Comparison of ENCODE assay signal across 12 cellular contexts in genomic region chr14:64217318-64217717, GRCh38.
A peak's percentile ranks its signal among the peaks of the same experiment; 100 is the strongest.
DNase-seq lines count a peak whose midpoint lies in the region; ATAC-seq and TF ChIP-seq lines count a peak whose summit lies in the region.
"Had no signal": no experiment of that assay in that cellular context is flagged by ENCODE, and none has a peak within 500 bp of the region (broad histone marks: within the 10 kb centered on the region; RNA-seq: fewer than 3 reads in every experiment).

No MANE protein-coding gene starts in this region.

- ATAC-seq in GM19035 (IDR thresholded peaks at IDR 0.05; ENCODE audit: unreplicated experiment) = peak; percentile 62
- peak; percentile 44 for ATAC-seq in HG02870 (IDR thresholded peaks at IDR 0.05; ENCODE audit: unreplicated experiment)
- ATAC-seq in HG03045 (IDR thresholded peaks at IDR 0.05; ENCODE audit: unreplicated experiment) = no peak

- H3K4me3 ChIP-seq in parathyroid adenoma (ENCODE audit: low read depth, low read length) = no peak overlapping the region
- H3K4me3 ChIP-seq: upper lobe of left lung had no signal

- no peaks in the 10 kb centered on the region for H3K9me3 ChIP-seq in parathyroid adenoma (ENCODE audit: control insufficient read depth, low read length)
- H3K9me3 ChIP-seq: upper lobe of left lung had no signal

- TF ChIP-seq CTCF in parathyroid adenoma (IDR thresholded peaks at IDR 0.05) = no peak

- peaks cover 22% of the 10 kb centered on the region for H3K4me1 ChIP-seq in parathyroid adenoma

- no peak overlapping the region for H3K9ac ChIP-seq in parathyroid adenoma

- DNase-seq in cerebellar cortex (ENCODE audit: low spot score) (peak; percentile 29), UCSD-AML1 (lab: John Stamatoyannopoulos, UW; ENCODE audit: unreplicated experiment) (no peak), NCI-H1930 (lab: John Stamatoyannopoulos, UW) (no peak)
- DNase-seq: caudate nucleus; DND-41; kidney; NK-92 treated with Interleukin-12 subunit alpha and Interleukin-12 subunit beta, amount 100 ng/mL, for 24 hours; upper lobe of left lung had no signal

- H2AFZ ChIP-seq in parathyroid adenoma = no peak overlapping the region

- H3K36me3 ChIP-seq in parathyroid adenoma (ENCODE audit: control insufficient read depth, insufficient read depth, low read length) = no peaks in the 10 kb centered on the region

- peak overlapping the region; percentile 21 for H3K27ac ChIP-seq in parathyroid adenoma
- H3K27ac ChIP-seq: upper lobe of left lung had no signal

- H3K4me2 ChIP-seq in parathyroid adenoma (ENCODE audit: low read length) = peak overlapping the region; percentile 18

- H3K79me2 ChIP-seq in parathyroid adenoma = no peaks in the 10 kb centered on the region

- H3K27me3 ChIP-seq in parathyroid adenoma (ENCODE audit: control insufficient read depth, insufficient read depth, low read length) = no peaks in the 10 kb centered on the region
- H3K27me3 ChIP-seq: upper lobe of left lung had no signal
